ENCODE assay signal across 26 cellular contexts in the genomic region with DNA sequence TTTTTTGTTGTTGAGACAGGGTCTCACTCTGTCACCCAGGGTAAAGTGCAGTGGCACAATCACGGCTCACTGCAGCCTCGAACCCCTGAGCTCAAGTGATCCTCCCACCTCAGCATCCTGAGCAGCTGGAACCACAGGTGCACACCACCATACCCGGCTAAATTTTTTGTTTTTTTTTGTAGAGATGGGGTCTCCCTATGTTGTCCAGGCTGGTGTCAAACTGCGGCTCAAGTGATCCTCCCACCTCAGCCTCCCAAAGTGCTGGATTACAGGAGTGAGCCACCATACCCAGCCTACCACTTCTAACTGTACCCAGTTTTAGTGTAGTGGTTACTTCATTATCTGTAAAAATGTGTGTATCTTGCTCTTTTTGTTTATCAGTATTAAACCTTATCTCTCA. TPM values are rescaled to one million over a fixed set of nuclear protein-coding genes. Genes with fewer than 3 reads are reported as not detected.
"Had no signal": no experiment of that assay in that cellular context is flagged by ENCODE, and none has a peak within 500 bp of the region (broad histone marks: within the 10 kb centered on the region; RNA-seq: fewer than 3 reads in every experiment).

No MANE protein-coding gene starts in this region.

- H3K9me3 Mint-ChIP-seq: activated T-cell treated with anti-CD3 and anti-CD28 coated beads, Interleukin-2, amount 50 U/mL, for 24 hours; activated T-helper 17 cell treated with anti-CD3 and anti-CD28 coated beads, Interleukin-2, amount 50 U/mL, for 72 hours; immature natural killer cell; memory B cell; stimulated activated naive CD8-positive, alpha-beta T cell treated with anti-CD3 and anti-CD28 coated beads, Interleukin-15, Interleukin-2, amounts not matched to agents 100 ng/mL and 50 ng/mL, for 24 hours had no signal

- H3K27me3 Mint-ChIP-seq: activated naive CD8-positive, alpha-beta T cell treated with anti-CD3 and anti-CD28 coated beads for 36 hours; activated T-cell treated with anti-CD3 and anti-CD28 coated beads, Interleukin-2, amount 50 U/mL, for 24 hours; activated T-helper 17 cell treated with anti-CD3 and anti-CD28 coated beads, Interleukin-2, amount 50 U/mL, for 72 hours; memory B cell; stimulated activated naive CD8-positive, alpha-beta T cell treated with anti-CD3 and anti-CD28 coated beads, Interleukin-15, Interleukin-2, amounts not matched to agents 100 ng/mL and 50 ng/mL, for 24 hours had no signal

- H3K4me3 Mint-ChIP-seq: activated naive CD8-positive, alpha-beta T cell treated with anti-CD3 and anti-CD28 coated beads for 36 hours; activated T-cell treated with anti-CD3 and anti-CD28 coated beads, Interleukin-2, amount 50 U/mL, for 24 hours; activated T-helper 17 cell treated with anti-CD3 and anti-CD28 coated beads, Interleukin-2, amount 50 U/mL, for 72 hours; immature natural killer cell; memory B cell; stimulated activated naive CD8-positive, alpha-beta T cell treated with anti-CD3 and anti-CD28 coated beads, Interleukin-15, Interleukin-2, amounts not matched to agents 100 ng/mL and 50 ng/mL, for 24 hours had no signal

- H3K36me3 Mint-ChIP-seq: memory B cell had no signal

- DNase-seq: activated CD4-positive, alpha-beta T cell treated with anti-CD3 and anti-CD28 coated beads for 1 hour; activated CD4-positive, alpha-beta T cell treated with anti-CD3 and anti-CD28 coated beads, Interleukin-2, amount 50 U/mL, for 4 hours; activated CD8-positive, alpha-beta memory T cell treated with anti-CD3 and anti-CD28 coated beads for 24 hours; activated CD8-positive, alpha-beta memory T cell treated with anti-CD3 and anti-CD28 coated beads, Interleukin-2, amount 50 U/mL, for 4 hours; activated naive CD4-positive, alpha-beta T cell; activated naive CD8-positive, alpha-beta T cell treated with anti-CD3 and anti-CD28 coated beads for 36 hours; activated T-cell treated with anti-CD3 and anti-CD28 coated beads, Interleukin-2, amount 50 U/mL, for 24 hours; amniotic stem cell; cerebellar nuclear complex; cortex of kidney; erythroblast; foreskin fibroblast; immature natural killer cell; kidney glomerular epithelial cell; left ventricle myocardium superior; occipital lobe; posterior cingulate gyrus; right lobe of liver; stimulated activated CD4-positive, alpha-beta T cell treated with anti-CD3 and anti-CD28 coated beads, Interleukin-1b, Interleukin-23, amount 100 ng/mL, for 48 hours; T-helper 1 cell had no signal

- H3K27ac Mint-ChIP-seq: activated naive CD8-positive, alpha-beta T cell treated with anti-CD3 and anti-CD28 coated beads for 36 hours; activated T-cell treated with anti-CD3 and anti-CD28 coated beads, Interleukin-2, amount 50 U/mL, for 24 hours; activated T-helper 17 cell treated with anti-CD3 and anti-CD28 coated beads, Interleukin-2, amount 50 U/mL, for 72 hours; immature natural killer cell; memory B cell; stimulated activated naive CD8-positive, alpha-beta T cell treated with anti-CD3 and anti-CD28 coated beads, Interleukin-15, Interleukin-2, amounts not matched to agents 100 ng/mL and 50 ng/mL, for 24 hours had no signal

- H3K27me3 ChIP-seq: right lobe of liver, tibial nerve had no signal

- H3K9me3 ChIP-seq: right lobe of liver, tibial nerve had no signal

- H3K4me3 ChIP-seq: right lobe of liver, skin epidermis, tibial nerve had no signal

- H3K27ac ChIP-seq: right lobe of liver, skin epidermis had no signal

- H3K36me3 ChIP-seq: right lobe of liver had no signal

RNA-seq across cellular contexts. Expression of gene GRAMD2B, which starts 33.0 kb away (rescaled TPM):
- polyA plus RNA-seq: neural cell had no signal
